Comparison of ENCODE assay signal across 37 cellular contexts in the genomic region with DNA sequence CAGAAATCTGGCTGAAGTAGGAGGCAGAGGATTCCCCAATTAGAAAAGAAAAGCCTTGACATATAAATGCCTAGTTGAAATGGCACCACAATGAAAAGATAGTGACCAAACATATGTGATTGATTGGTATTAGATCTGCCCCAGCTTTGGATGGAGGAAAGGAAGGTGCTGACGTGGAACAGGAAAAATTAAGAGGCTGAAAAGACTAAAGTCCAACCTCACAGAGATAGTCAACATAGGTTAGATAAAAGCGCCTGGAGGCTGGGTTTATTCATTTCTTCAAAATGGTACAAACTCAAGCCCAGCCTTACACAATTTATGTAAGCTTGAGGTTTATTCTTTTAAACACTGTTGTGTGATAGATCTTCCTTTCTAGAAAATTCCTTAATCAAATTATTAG.
A peak's percentile ranks its signal among the peaks of the same experiment; 100 is the strongest.
DNase-seq lines count a peak whose midpoint lies in the region; ATAC-seq, FAIRE-seq and TF ChIP-seq lines count a peak whose summit lies in the region.
"Had no signal": no experiment of that assay in that cellular context is flagged by ENCODE, and none has a peak within 500 bp of the region (broad histone marks: within the 10 kb centered on the region; RNA-seq: fewer than 3 reads in every experiment).

No MANE protein-coding gene starts in this region.

- peaks cover 31% of the 10 kb centered on the region for H3K27me3 Mint-ChIP-seq in T-helper 17 cell

- no peak overlapping the region for H3K27ac ChIP-seq in small intestine (ENCODE audit: low read depth in 1 of 2, low read length in 1 of 2)
- no peak overlapping the region for H3K27ac ChIP-seq in body of pancreas
- H3K27ac ChIP-seq: 22Rv1; A549; BLaER1; BLaER1 treated with 17β-estradiol and CSF1 and Interleukin-3, amounts not matched to agents 10 nM and 100 nM; C4-2B had no signal

- H3K4me1 Mint-ChIP-seq in T-helper 17 cell, result no peaks in the 10 kb centered on the region
- H3K4me1 Mint-ChIP-seq: B cell; CD14-positive monocyte; CD4-positive, alpha-beta memory T cell; CD4-positive, CD25-positive, alpha-beta regulatory T cell; CD8-positive, alpha-beta memory T cell had no signal

- H3K4me3 ChIP-seq in mucosa of descending colon, result no peak overlapping the region
- no peak overlapping the region for H3K4me3 ChIP-seq in small intestine (ENCODE audit: low read depth in 1 of 2, low read length in 2 of 2)
- no peak overlapping the region for H3K4me3 ChIP-seq in body of pancreas
- H3K4me3 ChIP-seq: A549; BLaER1; BLaER1 treated with 17β-estradiol and CSF1 and Interleukin-3, amounts not matched to agents 10 nM and 100 nM had no signal

- no peaks in the 10 kb centered on the region for H3K36me3 ChIP-seq in mucosa of descending colon (ENCODE audit: low read depth)
- no peaks in the 10 kb centered on the region for H3K36me3 ChIP-seq in small intestine (ENCODE audit: control insufficient read depth in 2 of 2, insufficient read depth in 2 of 2, low read length in 2 of 2)
- H3K36me3 ChIP-seq in body of pancreas (replicated peaks in 1 of 2; ENCODE audit: insufficient read depth in 1 of 2, low read depth in 2 of 2), result no peaks in the 10 kb centered on the region
- H3K36me3 ChIP-seq: BE2C; BLaER1; BLaER1 treated with 17β-estradiol and CSF1 and Interleukin-3, amounts not matched to agents 10 nM and 100 nM had no signal

- no peak for FAIRE-seq in small intestine (lab: Jason Lieb, UNC)
- FAIRE-seq: A204.1, A549, D721Med had no signal

- no peaks in the 10 kb centered on the region for H3K36me3 Mint-ChIP-seq in T-helper 17 cell (ENCODE audit: low read depth)
- H3K36me3 Mint-ChIP-seq: CD14-positive monocyte; CD4-positive, alpha-beta memory T cell; CD4-positive, CD25-positive, alpha-beta regulatory T cell; CD8-positive, alpha-beta T cell had no signal

- intact Hi-C loops in left colon (cut with DNase I, micrococcal nuclease) (no loop called here), mucosa of descending colon (cut with DNase I, micrococcal nuclease) (no loop called here), body of pancreas (cut with DNase I) (no loop called here)

- WGBS in small intestine, 3 donors, result 20 to 61% (median 22%) methylated on average over 2 of the region's 2 CpGs
- 29 to 40% methylated on average over 2 of the region's 2 CpGs for WGBS in body of pancreas, 2 donors

- TF ChIP-seq POLR2A in body of pancreas (IDR thresholded peaks at IDR 0.05), result no peak

- H3K27ac Mint-ChIP-seq in T-helper 17 cell, result no peak overlapping the region
- H3K27ac Mint-ChIP-seq: B cell; CD14-positive monocyte; CD4-positive, alpha-beta memory T cell; CD4-positive, alpha-beta T cell; CD4-positive, CD25-positive, alpha-beta regulatory T cell; CD8-positive, alpha-beta memory T cell; CD8-positive, alpha-beta T cell had no signal

- no peaks in the 10 kb centered on the region for H3K27me3 ChIP-seq in small intestine (ENCODE audit: control insufficient read depth in 2 of 2, insufficient read depth in 2 of 2, low read length in 2 of 2)
- no peaks in the 10 kb centered on the region for H3K27me3 ChIP-seq in body of pancreas
- H3K27me3 ChIP-seq: BLaER1; BLaER1 treated with 17β-estradiol and CSF1 and Interleukin-3, amounts not matched to agents 10 nM and 100 nM had no signal

- DNase-seq in left colon, result no peak
- no peak for DNase-seq in mucosa of descending colon
- peak; percentile 21 for DNase-seq in mucosa of gallbladder (ENCODE audit: low spot score)
- peak; percentile 56 for DNase-seq in small intestine
- no peak for DNase-seq in SHP77 (lab: John Stamatoyannopoulos, UW)
- DNase-seq in T-helper 17 cell, result no peak
- no peak for DNase-seq in body of pancreas
- DNase-seq: 8988T; ACHN; AML-193; BE2C; C1 segment of cervical spinal cord; Calu3; CD4-positive, alpha-beta memory T cell; CD4-positive, alpha-beta T cell; CD4-positive, CD25-positive, alpha-beta regulatory T cell; CD8-positive, alpha-beta memory T cell; CD8-positive, alpha-beta T cell; COR-L47; DMS 273 treated with DMSO at 0.1 percent for 48 hours; DMS153; DMS53; DMS79; DMS79 treated with DMSO at 0.1 percent for 48 hours; DND-41; EL had no signal

- H3K4me1 ChIP-seq in mucosa of descending colon (ENCODE audit: low read depth) (no peaks in the 10 kb centered on the region), small intestine (ENCODE audit: control insufficient read depth in 2 of 2, insufficient read depth in 1 of 2, low read depth in 1 of 2, low read length in 1 of 2) (no peaks in the 10 kb centered on the region), body of pancreas (no peaks in the 10 kb centered on the region)
- H3K4me1 ChIP-seq: A549; BE2C; BLaER1; BLaER1 treated with 17β-estradiol and CSF1 and Interleukin-3, amounts not matched to agents 10 nM and 100 nM had no signal

- peak; percentile 74 for ATAC-seq in left colon
- peak; percentile 55 for ATAC-seq in mucosa of descending colon
- ATAC-seq in GM18867 (IDR thresholded peaks at IDR 0.05; ENCODE audit: unreplicated experiment), result no peak
- no peak for ATAC-seq in T-helper 17 cell
- ATAC-seq in body of pancreas, result no peak
- ATAC-seq: A549; CD8-positive, alpha-beta T cell had no signal

- no peak overlapping the region for H3K4me3 Mint-ChIP-seq in T-helper 17 cell
- H3K4me3 Mint-ChIP-seq: B cell; CD14-positive monocyte; CD4-positive, alpha-beta memory T cell; CD4-positive, alpha-beta T cell; CD4-positive, CD25-positive, alpha-beta regulatory T cell; CD8-positive, alpha-beta memory T cell; CD8-positive, alpha-beta T cell had no signal

- H3K9me3 ChIP-seq in mucosa of descending colon, result no peaks in the 10 kb centered on the region
- no peaks in the 10 kb centered on the region for H3K9me3 ChIP-seq in small intestine (ENCODE audit: control insufficient read depth, low read depth)
- H3K9me3 ChIP-seq in T-helper 17 cell (ENCODE audit: control insufficient read depth, low read length, poor library complexity, severe bottlenecking), result no peaks in the 10 kb centered on the region
- H3K9me3 ChIP-seq in body of pancreas, result no peaks in the 10 kb centered on the region
- H3K9me3 ChIP-seq: A549, BE2C, BLaER1, Caco-2 had no signal

- TF ChIP-seq CTCF in mucosa of descending colon (IDR thresholded peaks at IDR 0.05) (no peak), body of pancreas (IDR thresholded peaks at IDR 0.05) (no peak)

Comparison
In these comparisons a context has a peak if more than half of its experiments do, and no peak if none do; other contexts are left out.
1. ATAC-seq: peak in left colon (single experiment) and mucosa of descending colon (single experiment); none in GM18867 (single experiment), T-helper 17 cell (single experiment) and body of pancreas (single experiment).
2. DNase-seq: peak in mucosa of gallbladder (single experiment) and small intestine (single experiment); none in left colon (0 of 2), mucosa of descending colon (0 of 3), SHP77 (0 of 2), T-helper 17 cell (0 of 3) and body of pancreas (0 of 4).